21 cellular contexts compared by ENCODE assay signal in the genomic region with DNA sequence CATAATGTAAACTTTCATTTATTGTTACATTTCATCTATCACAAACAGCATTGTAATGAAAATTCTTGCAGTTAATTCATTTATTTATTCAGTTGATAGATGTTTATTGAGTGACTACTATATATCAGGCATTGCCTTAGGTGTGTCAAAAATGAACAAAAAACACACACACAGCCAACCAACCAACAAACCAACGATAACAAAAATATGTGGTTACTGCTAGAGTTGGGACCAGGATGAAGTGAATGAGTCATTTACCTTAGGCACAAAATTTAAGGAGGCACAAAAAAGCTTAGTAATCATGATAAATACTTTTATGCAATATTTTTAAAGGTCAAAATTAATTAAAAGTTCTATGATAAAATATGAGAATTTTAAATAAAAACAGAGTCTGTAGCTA.
DNase-seq lines count a peak whose midpoint lies in the region; ATAC-seq and TF ChIP-seq lines count a peak whose summit lies in the region.
"Had no signal": no experiment of that assay in that cellular context is flagged by ENCODE, and none has a peak within 500 bp of the region (broad histone marks: within the 10 kb centered on the region; RNA-seq: fewer than 3 reads in every experiment).

No MANE protein-coding gene starts in this region.

- H3K9me3 ChIP-seq in PC-3 (ENCODE audit: low read length) (no peaks in the 10 kb centered on the region), ovary (no peaks in the 10 kb centered on the region)
- H3K9me3 ChIP-seq: BE2C had no signal

- no peak overlapping the region for H3K9ac ChIP-seq in PC-3 (ENCODE audit: low read length)
- H3K9ac ChIP-seq: BLaER1 treated with 17β-estradiol and CSF1 and Interleukin-3, amounts not matched to agents 10 nM and 100 nM had no signal

- POLR2A ChIA-PET in PC-3 (lab: Charles Lee; ENCODE audit: unreplicated experiment) = interaction anchor here (0.7 kb wide), 1 partner anchor 1399 kb away, joined by 4 read pairs; no protein-coding TSS in a partner anchor

- no TSS peak for BruUV-seq in PC-3 (replicated peaks; lab: Mats Ljungman, UMichigan)

- TF ChIP-seq CTCF in PC-3 (conservative IDR thresholded peaks at IDR 0.05; ENCODE audit: low read depth, low read length) (no peak), epithelial cell of esophagus (IDR thresholded peaks at IDR 0.05; ENCODE audit: insufficient read depth, low read depth, low read length, missing control alignments) (no peak), ovary (IDR thresholded peaks at IDR 0.05) (no peak)

- no peak overlapping the region for H3K4me2 ChIP-seq in PC-3 (ENCODE audit: low read length)
- H3K4me2 ChIP-seq: A549; BLaER1 treated with 17β-estradiol and CSF1 and Interleukin-3, amounts not matched to agents 10 nM and 100 nM; GM23338 had no signal

- no peak for TF ChIP-seq POLR2A in ovary (IDR thresholded peaks at IDR 0.05)

- H2AFZ ChIP-seq in PC-3 (ENCODE audit: low read length) = no peak overlapping the region
- H2AFZ ChIP-seq: GM23338 had no signal

- no peak for TF ChIP-seq EP300 in ovary (IDR thresholded peaks at IDR 0.05)

- H3K4me3 ChIP-seq in PC-3 (ENCODE audit: low read length) = no peak overlapping the region
- no peak overlapping the region for H3K4me3 ChIP-seq in epithelial cell of esophagus (ENCODE audit: low read length)
- no peak overlapping the region for H3K4me3 ChIP-seq in ovary
- H3K4me3 ChIP-seq: A549; BLaER1 treated with 17β-estradiol and CSF1 and Interleukin-3, amounts not matched to agents 10 nM and 100 nM; GM23338 had no signal

- H3K27me3 ChIP-seq in PC-3 (ENCODE audit: low read length) = no peaks in the 10 kb centered on the region
- no peaks in the 10 kb centered on the region for H3K27me3 ChIP-seq in ovary
- H3K27me3 ChIP-seq: BE2C; BLaER1 treated with 17β-estradiol and CSF1 and Interleukin-3, amounts not matched to agents 10 nM and 100 nM had no signal

- H3K27ac ChIP-seq in PC-3 (ENCODE audit: low read length) = no peak overlapping the region
- no peak overlapping the region for H3K27ac ChIP-seq in ovary
- H3K27ac ChIP-seq: A549; BLaER1 treated with 17β-estradiol and CSF1 and Interleukin-3, amounts not matched to agents 10 nM and 100 nM had no signal

- DNase-seq in ELR (ENCODE audit: low read depth) (peak; percentile 10), PC-3 (peak; percentile 61), epithelial cell of esophagus (ENCODE audit: low read depth) (peak; percentile 24), globus pallidus (ENCODE audit: low spot score) (no peak), LoVo (ENCODE audit: low spot score) (no peak), ovary (no peak)
- DNase-seq: 8988T; ACHN; AML-193; BE2C; CD4-positive, alpha-beta T cell; CD8-positive, alpha-beta memory T cell; DMS 273 treated with DMSO at 0.1 percent for 48 hours; DMS79; EL; GF-D8; H9 had no signal

- H3K79me2 ChIP-seq in PC-3 (ENCODE audit: low read length) = no peaks in the 10 kb centered on the region

- intact Hi-C loops in PC-3 (cut with micrococcal nuclease) = no loop called here
- intact Hi-C loops in ovary (cut with DNase I) = no loop called here

- CTCF ChIA-PET in PC-3 (lab: Charles Lee) = no interaction called here

- H4K20me1 ChIP-seq in PC-3 (ENCODE audit: low read length) = no peaks in the 10 kb centered on the region
- H4K20me1 ChIP-seq: BLaER1 treated with 17β-estradiol and CSF1 and Interleukin-3, amounts not matched to agents 10 nM and 100 nM had no signal

- H3F3A ChIP-seq in PC-3 (ENCODE audit: low read length, unreplicated experiment) = no peaks in the 10 kb centered on the region

- H3K36me3 ChIP-seq in PC-3 (ENCODE audit: low read depth, low read length) (no peaks in the 10 kb centered on the region), ovary (no peaks in the 10 kb centered on the region)
- H3K36me3 ChIP-seq: BE2C; BLaER1 treated with 17β-estradiol and CSF1 and Interleukin-3, amounts not matched to agents 10 nM and 100 nM had no signal

- H3K9me2 ChIP-seq in PC-3 (replicated peaks; ENCODE audit: low read length) = no peaks in the 10 kb centered on the region

- ATAC-seq in PC-3 = peak; percentile 70; the same call in 1 of the 2 replicates
- ATAC-seq: A549, GM23338, HCT116 had no signal

- H3K4me1 ChIP-seq in PC-3 (ENCODE audit: insufficient read depth, low read length) (no peaks in the 10 kb centered on the region), ovary (ENCODE audit: insufficient read depth) (no peaks in the 10 kb centered on the region)
- H3K4me1 ChIP-seq: A549; BE2C; BLaER1 treated with 17β-estradiol and CSF1 and Interleukin-3, amounts not matched to agents 10 nM and 100 nM had no signal

- WGBS in ovary, 3 donors = 59 to 68% (median 67%) methylated on average over 1 of the region's 1 CpG

Comparison
In these comparisons a context has a peak if more than half of its experiments do, and no peak if none do; other contexts are left out.
1. DNase-seq: peak in ELR (single experiment), PC-3 (single experiment) and epithelial cell of esophagus (single experiment); none in globus pallidus (single experiment), LoVo (single experiment) and ovary (0 of 5).